In the genomic region with DNA sequence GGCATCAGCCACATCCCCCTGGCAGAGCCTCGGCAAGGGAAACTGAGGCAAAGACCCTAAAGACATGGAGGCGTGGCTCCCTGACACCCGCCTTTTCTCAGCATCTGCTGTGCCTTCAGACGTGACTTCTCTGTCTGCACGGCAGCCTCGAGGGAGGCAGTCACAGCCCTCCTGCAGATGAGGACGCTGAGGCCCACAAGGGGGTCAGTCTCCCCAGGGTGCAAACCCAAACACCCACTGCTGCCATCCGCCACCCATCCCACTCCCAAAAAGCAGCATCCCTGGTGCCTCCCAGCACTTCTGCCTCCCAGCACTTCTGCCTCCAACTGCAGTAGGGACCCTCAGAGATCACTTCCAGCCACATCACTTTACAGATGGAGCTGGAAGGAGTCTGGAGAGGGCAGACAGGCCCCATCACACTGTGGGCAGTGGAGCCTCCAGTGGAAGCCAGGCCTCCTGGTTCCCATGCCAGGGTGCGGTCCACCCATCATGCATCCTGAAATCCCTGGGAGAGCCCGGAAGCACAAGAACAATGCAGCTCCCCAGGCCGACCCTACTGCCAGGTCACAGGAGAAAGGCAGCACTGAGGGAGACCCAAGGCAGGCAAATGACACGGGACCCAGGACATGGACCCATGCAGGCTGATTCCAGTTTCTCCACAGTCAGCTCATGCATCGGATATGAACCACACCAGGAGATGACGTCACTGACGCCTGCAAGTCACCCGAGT, we compare ENCODE assay signal across 1 cellular context.
A peak's percentile ranks its signal among the peaks of the same experiment; 100 is the strongest.
TF ChIP-seq lines count a peak whose summit lies in the region.

No MANE protein-coding gene starts in this region.

TF ChIP-seq in HepG2, 621 proteins besides CTCF, POLR2A, EP300 and RAD21:
- TF ChIP-seq AGO1 (IDR thresholded peaks at IDR 0.05; ENCODE audit: low read depth, low read length, poor library complexity, severe bottlenecking) (peak; percentile 3), AGO2 (optimal IDR thresholded peaks at IDR 0.05; ENCODE audit: low read depth, low read length) (peak; percentile 34)
- TF ChIP-seq, protein P1, sequence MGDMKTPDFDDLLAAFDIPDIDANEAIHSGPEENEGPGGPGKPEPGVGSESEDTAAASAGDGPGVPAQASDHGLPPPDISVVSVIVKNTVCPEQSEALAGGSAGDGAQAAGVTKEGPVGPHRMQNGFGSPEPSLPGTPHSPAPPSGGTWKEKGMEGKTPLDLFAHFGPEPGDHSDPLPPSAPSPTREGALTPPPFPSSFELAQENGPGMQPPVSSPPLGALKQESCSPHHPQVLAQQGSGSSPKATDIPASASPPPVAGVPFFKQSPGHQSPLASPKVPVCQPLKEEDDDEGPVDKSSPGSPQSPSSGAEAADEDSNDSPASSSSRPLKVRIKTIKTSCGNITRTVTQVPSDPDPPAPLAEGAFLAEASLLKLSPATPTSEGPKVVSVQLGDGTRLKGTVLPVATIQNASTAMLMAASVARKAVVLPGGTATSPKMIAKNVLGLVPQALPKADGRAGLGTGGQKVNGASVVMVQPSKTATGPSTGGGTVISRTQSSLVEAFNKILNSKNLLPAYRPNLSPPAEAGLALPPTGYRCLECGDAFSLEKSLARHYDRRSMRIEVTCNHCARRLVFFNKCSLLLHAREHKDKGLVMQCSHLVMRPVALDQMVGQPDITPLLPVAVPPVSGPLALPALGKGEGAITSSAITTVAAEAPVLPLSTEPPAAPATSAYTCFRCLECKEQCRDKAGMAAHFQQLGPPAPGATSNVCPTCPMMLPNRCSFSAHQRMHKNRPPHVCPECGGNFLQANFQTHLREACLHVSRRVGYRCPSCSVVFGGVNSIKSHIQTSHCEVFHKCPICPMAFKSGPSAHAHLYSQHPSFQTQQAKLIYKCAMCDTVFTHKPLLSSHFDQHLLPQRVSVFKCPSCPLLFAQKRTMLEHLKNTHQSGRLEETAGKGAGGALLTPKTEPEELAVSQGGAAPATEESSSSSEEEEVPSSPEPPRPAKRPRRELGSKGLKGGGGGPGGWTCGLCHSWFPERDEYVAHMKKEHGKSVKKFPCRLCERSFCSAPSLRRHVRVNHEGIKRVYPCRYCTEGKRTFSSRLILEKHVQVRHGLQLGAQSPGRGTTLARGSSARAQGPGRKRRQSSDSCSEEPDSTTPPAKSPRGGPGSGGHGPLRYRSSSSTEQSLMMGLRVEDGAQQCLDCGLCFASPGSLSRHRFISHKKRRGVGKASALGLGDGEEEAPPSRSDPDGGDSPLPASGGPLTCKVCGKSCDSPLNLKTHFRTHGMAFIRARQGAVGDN (CRISPR knock-in tag; IDR thresholded peaks at IDR 0.05): 0 out of 2 replicates have a peak, but pooled peaks have one; percentile 4
- TF ChIP-seq, protein P2, sequence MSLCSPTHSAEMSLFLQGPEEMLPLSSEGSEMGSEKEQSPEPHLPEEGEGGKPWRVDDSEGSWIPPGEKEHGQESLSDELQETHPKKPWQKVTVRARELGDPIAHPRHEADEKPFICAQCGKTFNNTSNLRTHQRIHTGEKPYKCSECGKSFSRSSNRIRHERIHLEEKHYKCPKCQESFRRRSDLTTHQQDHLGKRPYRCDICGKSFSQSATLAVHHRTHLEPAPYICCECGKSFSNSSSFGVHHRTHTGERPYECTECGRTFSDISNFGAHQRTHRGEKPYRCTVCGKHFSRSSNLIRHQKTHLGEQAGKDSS (CRISPR knock-in tag; IDR thresholded peaks at IDR 0.05; ENCODE audit: borderline replicate concordance, low read depth): no peak
